Comparison of ENCODE assay signal across 10 cellular contexts in the genomic region with DNA sequence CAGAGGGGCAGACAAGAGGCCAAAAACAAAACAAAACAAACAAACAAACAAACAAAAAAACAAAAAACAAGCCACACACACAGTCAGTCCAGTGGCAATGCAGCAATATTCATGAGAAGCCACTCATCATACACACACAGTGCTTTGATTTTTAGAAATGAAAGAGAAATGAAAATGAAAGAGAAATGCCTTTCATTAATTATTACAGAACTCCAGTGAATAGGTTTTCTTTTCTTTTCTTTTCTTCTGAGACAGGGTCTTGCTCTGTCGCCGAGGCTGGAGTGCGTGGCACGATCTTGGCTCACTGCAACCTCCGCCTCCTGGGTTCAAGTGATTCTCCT. TPM values are rescaled to one million over a fixed set of nuclear protein-coding genes. Genes with fewer than 3 reads are reported as not detected.
DNase-seq lines count a peak whose midpoint lies in the region; ATAC-seq, FAIRE-seq and TF ChIP-seq lines count a peak whose summit lies in the region.
"Had no signal": no experiment of that assay in that cellular context is flagged by ENCODE, and none has a peak within 500 bp of the region (broad histone marks: within the 10 kb centered on the region; RNA-seq: fewer than 3 reads in every experiment).

No MANE protein-coding gene starts in this region.

- H3K36me3 ChIP-seq in GM12878 (ENCODE audit: control insufficient read depth in 2 of 2, insufficient read depth in 2 of 2, low read length in 1 of 2) (no peaks in the 10 kb centered on the region), spleen (no peaks in the 10 kb centered on the region)

- TF ChIP-seq CTCF in GM12878 (IDR thresholded peaks at IDR 0.05 in 2 of 3, conservative IDR thresholded peaks at IDR 0.05 in 1 of 3; ENCODE audit: control insufficient read depth in 2 of 3, extremely low read depth in 1 of 3, insufficient read depth in 1 of 3, low read depth in 3 of 3, low read length in 3 of 3) = no peak
- TF ChIP-seq CTCF in spleen (IDR thresholded peaks at IDR 0.05 in 8 of 11, conservative IDR thresholded peaks at IDR 0.05 in 3 of 11) = no peak

- RAD21 ChIA-PET in GM12878 (lab: Charles Lee; ENCODE audit: unreplicated experiment) = no interaction called here

- H3K27ac ChIP-seq in GM12878 (ENCODE audit: control insufficient read depth, insufficient read depth) (no peak overlapping the region), spleen (peak overlapping the region in 7 of 8 donors; percentile 12 to 50 (median 29))

- no peak for TF ChIP-seq EP300 in GM12878 (IDR thresholded peaks at IDR 0.05; ENCODE audit: borderline replicate concordance in 1 of 2, control insufficient read depth in 1 of 2, low read depth in 2 of 2, low read length in 2 of 2)

- peak overlapping the region; percentile 79 for H2AFZ ChIP-seq in GM12878 (ENCODE audit: control insufficient read depth, low read depth, low read length)

- H3K4me3 ChIP-seq in GM12878 = no peak overlapping the region
- no peak overlapping the region for H3K4me3 ChIP-seq in spleen

- no peak for TF ChIP-seq RAD21 in GM12878 (IDR thresholded peaks at IDR 0.05; ENCODE audit: insufficient read depth, low read depth, low read length)

- H3K4me1 ChIP-seq in GM12878 (ENCODE audit: control insufficient read depth, insufficient read depth, low read length) (peaks cover 7% of the 10 kb centered on the region), spleen (peaks cover 3 to 25% (median 15%) of the 10 kb centered on the region in 6 donors)

- CTCF ChIA-PET in GM12878 (lab: Yijun Ruan, JAX) = interaction anchor here (0.7 kb wide), 1 partner anchor 259 kb away, joined by 3 read pairs; no protein-coding TSS in a partner anchor

- H3K9ac ChIP-seq in GM12878 (ENCODE audit: control insufficient read depth, insufficient read depth, low read length) = no peak overlapping the region

- H3K9me3 ChIP-seq in GM12878 (replicated peaks; ENCODE audit: control insufficient read depth, insufficient read depth, low read length) = no peaks in the 10 kb centered on the region
- H3K9me3 ChIP-seq in spleen = no peaks in the 10 kb centered on the region

- H3K4me2 ChIP-seq in GM12878 (ENCODE audit: control insufficient read depth, insufficient read depth) = peak overlapping the region; percentile 59; the same call in 1 of the 2 replicates

- no TSS peak for BruUV-seq in GM12878 (replicated peaks; lab: Mats Ljungman, UMichigan)

- POLR2A ChIA-PET in GM12878 (lab: Charles Lee) = no interaction called here

- no peaks in the 10 kb centered on the region for H3K79me2 ChIP-seq in GM12878 (ENCODE audit: control insufficient read depth, insufficient read depth, low read length)

- SMC1A ChIA-PET in GM12878 (lab: Charles Lee; ENCODE audit: uncharacterized antibody, unreplicated experiment) = interaction anchor here (0.8 to 1.9 kb wide), 4 partner anchors 9 to 39 kb away, joined by 3 to 7 read pairs (median 4); no protein-coding TSS in a partner anchor

- no peaks in the 10 kb centered on the region for H4K20me1 ChIP-seq in GM12878 (ENCODE audit: control insufficient read depth, insufficient read depth)

- intact Hi-C loops in GM12878 (cut with micrococcal nuclease; ENCODE audit: unreplicated experiment) = no loop called here
- intact Hi-C loops in spleen (cut with DNase I; ENCODE audit: low total_unique reads) = no loop called here

- in situ Hi-C loops in GM12878 (cut with MboI) = no loop called here

- 100% methylated on average over 5 of the region's 5 CpGs for WGBS in GM12878 (ENCODE audit: insufficient coverage, insufficient replicate concordance, low lambda C conversion rate, missing lambda C conversion rate)
- WGBS in spleen, 5 donors = 73 to 86% (median 76%) methylated on average over 5 of the region's 5 CpGs

- DNase-seq in GM12878 (ENCODE audit: low read depth, low spot score) (peak; percentile 7), spleen (no peak), NCI-H446 (lab: John Stamatoyannopoulos, UW) (no peak), NCI-H1105 (lab: John Stamatoyannopoulos, UW) (no peak)
- DNase-seq in activated CD8-positive, alpha-beta memory T cell treated with anti-CD3 and anti-CD28 coated beads, Interleukin-2, amount 50 U/mL, for 4 hours = no peak
- DNase-seq: activated CD4-positive, alpha-beta T cell treated with anti-CD3 and anti-CD28 coated beads for 4 hours; NCI-H1092; NCI-H774 had no signal

- TF ChIP-seq POLR2A in GM12878 (IDR thresholded peaks at IDR 0.05; ENCODE audit: low read depth, low read length) (no peak), spleen (IDR thresholded peaks at IDR 0.05) (no peak)

- FAIRE-seq in GM12878 (lab: Jason Lieb, UNC) = no peak

- H3K27me3 ChIP-seq in GM12878 (replicated peaks in 1 of 2; ENCODE audit: control insufficient read depth in 2 of 2, insufficient read depth in 2 of 2, low read length in 1 of 2) (no peaks in the 10 kb centered on the region), spleen (replicated peaks in 1 of 7) (no peaks in the 10 kb centered on the region)

- ATAC-seq in GM19395 (IDR thresholded peaks at IDR 0.05; ENCODE audit: unreplicated experiment) (peak; percentile 79), HG02763 (IDR thresholded peaks at IDR 0.05; ENCODE audit: unreplicated experiment) (peak; percentile 55), GM12878 (peak; percentile 78)

TF ChIP-seq in GM12878, 131 proteins besides CTCF, POLR2A, EP300 and RAD21:
- no peak for TF ChIP-seq ESRRA (IDR thresholded peaks at IDR 0.05; ENCODE audit: low read length)
- TF ChIP-seq NBN (IDR thresholded peaks at IDR 0.05) = peak; percentile 61
- 0 out of 2 replicates have a peak, but pooled peaks have one; percentile 11 for TF ChIP-seq MTA2 (IDR thresholded peaks at IDR 0.05; ENCODE audit: low read depth)
- TF ChIP-seq ATF7 (IDR thresholded peaks at IDR 0.05; ENCODE audit: low read depth) = peak; percentile 0; the same call in 1 of the 2 replicates
- no peak for TF ChIP-seq POU2F2 (IDR thresholded peaks at IDR 0.05; ENCODE audit: borderline replicate concordance, low read depth, low read length)
- TF ChIP-seq IKZF1 (conservative IDR thresholded peaks at IDR 0.05) = no peak
- TF ChIP-seq, protein P1, sequence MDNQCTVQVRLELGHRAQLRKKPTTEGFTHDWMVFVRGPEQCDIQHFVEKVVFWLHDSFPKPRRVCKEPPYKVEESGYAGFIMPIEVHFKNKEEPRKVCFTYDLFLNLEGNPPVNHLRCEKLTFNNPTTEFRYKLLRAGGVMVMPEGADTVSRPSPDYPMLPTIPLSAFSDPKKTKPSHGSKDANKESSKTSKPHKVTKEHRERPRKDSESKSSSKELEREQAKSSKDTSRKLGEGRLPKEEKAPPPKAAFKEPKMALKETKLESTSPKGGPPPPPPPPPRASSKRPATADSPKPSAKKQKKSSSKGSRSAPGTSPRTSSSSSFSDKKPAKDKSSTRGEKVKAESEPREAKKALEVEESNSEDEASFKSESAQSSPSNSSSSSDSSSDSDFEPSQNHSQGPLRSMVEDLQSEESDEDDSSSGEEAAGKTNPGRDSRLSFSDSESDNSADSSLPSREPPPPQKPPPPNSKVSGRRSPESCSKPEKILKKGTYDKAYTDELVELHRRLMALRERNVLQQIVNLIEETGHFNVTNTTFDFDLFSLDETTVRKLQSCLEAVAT (IDR thresholded peaks at IDR 0.05) = peak; percentile 74; the same call in 1 of the 2 replicates
- no peak for TF ChIP-seq SUZ12 (IDR thresholded peaks at IDR 0.05; ENCODE audit: unreplicated experiment)
- no peak for TF ChIP-seq POLR2AphosphoS2 (IDR thresholded peaks at IDR 0.05; ENCODE audit: low read depth, low read length)

RNA-seq across cellular contexts. Expression of gene SPRY4, which starts 36.9 kb away (rescaled TPM):
- total RNA-seq in GM12878 (2013; cell fraction: nucleolus; rRNA removed) = 3.0 and 5.1 TPM in 2 replicates
- total RNA-seq in GM12878 (2014; rRNA removed) = 0.11 and 0.27 TPM in 2 replicates
- 0.05 and 0.18 TPM in 2 replicates for total RNA-seq in GM12878 (2014; rRNA removed; fragmentation: Illumina TruSeq; extraction: Trizol)
- total RNA-seq in GM12878 (2021) = 0.35 and 0.41 TPM in 2 replicates
- 0.10 TPM for polyA plus RNA-seq in GM12878 (2011; ENCODE audit: low read depth)
- polyA plus RNA-seq in GM12878 (2011; rRNA removed) = 0.71 and 1.4 TPM in 2 replicates
- polyA plus RNA-seq in GM12878 (2011; cell fraction: cytosol; rRNA removed) = 1.4 and 2.1 TPM in 2 replicates
- 6.4 and 8.1 TPM in 2 replicates for polyA plus RNA-seq in GM12878 (2011; cell fraction: nucleus; rRNA removed)
- polyA plus RNA-seq in GM12878 (2012) = 0.08 and 0.31 TPM in 2 replicates
- 0.10 TPM in 1 of 2 replicates, not detected in the other for polyA plus RNA-seq in GM12878 (2014; fragmentation: Illumina TruSeq; extraction: Trizol)
- under 1 TPM in 1 of 2 experiments, not detected in 1; 0.04 TPM for polyA plus RNA-seq in GM12878 (2014; fragmentation: Nextera tagmentation; extraction: Ambion mirVana)
- 0.11 and 0.44 TPM in 2 replicates for polyA plus RNA-seq in GM12878 (2014; rRNA removed)
- polyA plus RNA-seq in GM12878 (2016; fragmentation: Nextera tagmentation; extraction: Ambion mirVana) = under 1 TPM; 0.04 to 0.27 TPM
- polyA minus RNA-seq in GM12878 (2011; rRNA and poly(A)+ RNA removed) = 3.7 and 7.2 TPM in 2 replicates
- 1.7 and 2.0 TPM in 2 replicates for polyA minus RNA-seq in GM12878 (2011; cell fraction: cytosol; rRNA and poly(A)+ RNA removed)
- polyA minus RNA-seq in GM12878 (2011; cell fraction: nucleus; rRNA and poly(A)+ RNA removed) = 11.0 and 18.7 TPM in 2 replicates
- 10 to 100 TPM in 6 of 7 donors, 1 to 10 TPM in 1; 9.4 to 33.5 (median 21.2) TPM for total RNA-seq in spleen
- 1 to 10 TPM in 2 of 3 donors, under 1 TPM in 1; 0.76 to 2.0 (median 1.1) TPM for polyA plus RNA-seq in spleen
